18 cellular contexts compared by ENCODE assay signal in genomic region chr1:117335376-117336086, GRCh38.
"Had no signal": no experiment of that assay in that cellular context is flagged by ENCODE, and none has a peak within 500 bp of the region (broad histone marks: within the 10 kb centered on the region; RNA-seq: fewer than 3 reads in every experiment).

No MANE protein-coding gene starts in this region.

- H3K27ac Mint-ChIP-seq: immature natural killer cell had no signal

- FAIRE-seq: keratinocyte had no signal

- H3K9me3 Mint-ChIP-seq: immature natural killer cell, neural crest cell had no signal

- DNase-seq: central memory CD4-positive, alpha-beta T cell; effector CD8-positive, alpha-beta T cell; glutamatergic neuron; immature natural killer cell; naive thymus-derived CD8-positive, alpha-beta T cell; right lobe of liver; stimulated activated naive CD4-positive, alpha-beta T cell; stomach; upper lobe of left lung; uterus had no signal

- H3K4me3 Mint-ChIP-seq: immature natural killer cell; naive thymus-derived CD8-positive, alpha-beta T cell; neural crest cell had no signal

- H3K9me3 ChIP-seq: gastroesophageal sphincter, prostate gland, right lobe of liver, stomach, suprapubic skin, thyroid gland, upper lobe of left lung, uterus had no signal

- H3K27ac ChIP-seq: coronary artery, gastroesophageal sphincter, parathyroid adenoma, prostate gland, right lobe of liver, stomach, suprapubic skin, thyroid gland, upper lobe of left lung, uterus had no signal

- H3K4me1 ChIP-seq: gastroesophageal sphincter, parathyroid adenoma, prostate gland, right lobe of liver, suprapubic skin had no signal

- H3K4me1 Mint-ChIP-seq: immature natural killer cell, neural crest cell had no signal

- H3K4me3 ChIP-seq: coronary artery, gastroesophageal sphincter, prostate gland, right lobe of liver, stomach, suprapubic skin, thyroid gland, upper lobe of left lung, uterus had no signal

- H3K36me3 ChIP-seq: gastroesophageal sphincter, prostate gland, right lobe of liver, stomach, suprapubic skin, thyroid gland, upper lobe of left lung, uterus had no signal

- H3K27me3 ChIP-seq: gastroesophageal sphincter, right lobe of liver, stomach, suprapubic skin, thyroid gland, upper lobe of left lung, uterus had no signal

- H3K36me3 Mint-ChIP-seq: immature natural killer cell had no signal
